In genomic region chr3:184362668-184363540, GRCh38 we compare ENCODE assay signal across 8 cellular contexts. TPM values are rescaled to one million over a fixed set of nuclear protein-coding genes. Genes with fewer than 3 reads are reported as not detected.
A peak's percentile ranks its signal among the peaks of the same experiment; 100 is the strongest.
DNase-seq lines count a peak whose midpoint lies in the region; ATAC-seq and TF ChIP-seq lines count a peak whose summit lies in the region.

No MANE protein-coding gene starts in this region.

- no peaks in the 10 kb centered on the region for H3K9me3 Mint-ChIP-seq in activated T-helper 1 cell treated with anti-CD3 and anti-CD28 coated beads, Interleukin-12 subunit alpha, Interleukin-12 subunit beta, Interleukin-2, Interleukin-4 antibody, amounts not matched to agents 30 ng/mL and 10 ng/mL and 1 ng/mL, durations not matched to agents 14 hours and 24 hours and 36 hours
- H3K9me3 Mint-ChIP-seq in naive thymus-derived CD4-positive, alpha-beta T cell = peaks cover 0 to 7% (median 0%) of the 10 kb centered on the region in 11 donors
- no peaks in the 10 kb centered on the region for H3K9me3 Mint-ChIP-seq in stimulated activated naive B cell treated with anti-CD40 and anti-IgM and Interleukin-4, amounts not matched to agents 10 μg/mL and 1 μg/mL and 100 μg/mL, for 72 hours

- peak; percentile 60 to 83 for TF ChIP-seq POLR2A in Peyer's patch (IDR thresholded peaks at IDR 0.05)

- H3K9me2 ChIP-seq in DOHH2 (replicated peaks; ENCODE audit: control insufficient read depth, low read length) = no peaks in the 10 kb centered on the region

- H3K4me1 Mint-ChIP-seq in activated T-helper 1 cell treated with anti-CD3 and anti-CD28 coated beads, Interleukin-12 subunit alpha, Interleukin-12 subunit beta, Interleukin-2, Interleukin-4 antibody, amounts not matched to agents 30 ng/mL and 10 ng/mL and 1 ng/mL, durations not matched to agents 14 hours and 24 hours and 36 hours (ENCODE audit: low read depth) = peaks cover 21% of the 10 kb centered on the region
- peaks cover 25 to 37% (median 30%) of the 10 kb centered on the region in 7 donors for H3K4me1 Mint-ChIP-seq in naive thymus-derived CD4-positive, alpha-beta T cell
- peaks cover 16 to 34% of the 10 kb centered on the region in 2 donors for H3K4me1 Mint-ChIP-seq in stimulated activated naive B cell treated with anti-CD40 and anti-IgM and Interleukin-4, amounts not matched to agents 10 μg/mL and 1 μg/mL and 100 μg/mL, for 72 hours

- H4K20me1 ChIP-seq in DOHH2 (ENCODE audit: control insufficient read depth, insufficient read depth, low read depth, low read length) = peaks cover 6% of the 10 kb centered on the region; the same call in 1 of the 2 replicates

- H3K4me2 ChIP-seq in DOHH2 (ENCODE audit: low read length) = peak overlapping the region; percentile 77

- peaks cover 34% of the 10 kb centered on the region for H3K79me2 ChIP-seq in DOHH2 (ENCODE audit: control insufficient read depth, low read length)

- POLR2A ChIA-PET in naive thymus-derived CD4-positive, alpha-beta T cell (lab: Charles Lee) = interaction anchor here (0.6 to 2.4 kb wide), 4 partner anchors 9 to 228 kb away, joined by 3 to 7 read pairs (median 4); partner anchors contain the start of gene EIF2B5

- H3K9me3 ChIP-seq in DOHH2 (ENCODE audit: control insufficient read depth, insufficient read depth, low read length) (no peaks in the 10 kb centered on the region), KOPT-K1 (ENCODE audit: insufficient read depth, low read length, poor library complexity, severe bottlenecking) (no peaks in the 10 kb centered on the region), Peyer's patch (no peaks in the 10 kb centered on the region)
- H3K9me3 ChIP-seq in naive thymus-derived CD4-positive, alpha-beta T cell (ENCODE audit: control insufficient read depth in 2 of 3, low read length in 3 of 3) = no peaks in the 10 kb centered on the region

- peaks cover 31% of the 10 kb centered on the region for H3K36me3 Mint-ChIP-seq in activated T-helper 1 cell treated with anti-CD3 and anti-CD28 coated beads, Interleukin-12 subunit alpha, Interleukin-12 subunit beta, Interleukin-2, Interleukin-4 antibody, amounts not matched to agents 30 ng/mL and 10 ng/mL and 1 ng/mL, durations not matched to agents 14 hours and 24 hours and 36 hours (ENCODE audit: low read depth)
- H3K36me3 Mint-ChIP-seq in naive thymus-derived CD4-positive, alpha-beta T cell = peaks cover 3 to 26% (median 16%) of the 10 kb centered on the region in 5 donors
- peaks cover 26 to 35% of the 10 kb centered on the region in 2 donors for H3K36me3 Mint-ChIP-seq in stimulated activated naive B cell treated with anti-CD40 and anti-IgM and Interleukin-4, amounts not matched to agents 10 μg/mL and 1 μg/mL and 100 μg/mL, for 72 hours

- H3K36me3 ChIP-seq in DOHH2 (ENCODE audit: control insufficient read depth, low read length) = peaks cover 45% of the 10 kb centered on the region
- peaks cover 31% of the 10 kb centered on the region for H3K36me3 ChIP-seq in KOPT-K1 (ENCODE audit: insufficient read depth, low read length)
- H3K36me3 ChIP-seq in Peyer's patch = peaks cover 0 to 22% (median 0%) of the 10 kb centered on the region in 3 donors
- peaks cover 0 to 21% (median 7%) of the 10 kb centered on the region in 3 experiments for H3K36me3 ChIP-seq in naive thymus-derived CD4-positive, alpha-beta T cell (ENCODE audit: control insufficient read depth in 2 of 3, insufficient read depth in 3 of 3, low read length in 3 of 3)

- H3K4me1 ChIP-seq in DOHH2 (ENCODE audit: control insufficient read depth, low read length) = peaks cover 22% of the 10 kb centered on the region
- peaks cover 0 to 22% (median 3%) of the 10 kb centered on the region in 4 donors for H3K4me1 ChIP-seq in Peyer's patch
- peaks cover 11 to 13% of the 10 kb centered on the region in 2 donors for H3K4me1 ChIP-seq in naive thymus-derived CD4-positive, alpha-beta T cell (ENCODE audit: control insufficient read depth in 2 of 2, insufficient read depth in 2 of 2, low read length in 2 of 2)

- 0 out of 2 replicates have a peak, but pooled peaks cover 3% of the 10 kb centered on the region for H3F3A ChIP-seq in DOHH2 (ENCODE audit: control insufficient read depth, insufficient read depth)

- TF ChIP-seq CTCF in DOHH2 (IDR thresholded peaks at IDR 0.05; ENCODE audit: low read depth, low read length, poor library complexity, severe bottlenecking) (peak; percentile 76), Peyer's patch (IDR thresholded peaks at IDR 0.05) (peak; percentile 25 to 58 (median 50))

- H3K27ac ChIP-seq in DOHH2 (ENCODE audit: low read depth, low read length) (peak overlapping the region; percentile 67), KOPT-K1 (ENCODE audit: low read depth, low read length, poor library complexity, severe bottlenecking) (peak overlapping the region; percentile 82), Peyer's patch (peak overlapping the region; percentile 89 to 100 (median 94))
- peak overlapping the region; percentile 84 for H3K27ac ChIP-seq in naive thymus-derived CD4-positive, alpha-beta T cell (ENCODE audit: low read depth, low read length)

- CTCF ChIA-PET in naive thymus-derived CD4-positive, alpha-beta T cell (lab: Charles Lee) = interaction anchor here (0.7 to 1.1 kb wide), 4 partner anchors 12 to 424 kb away, joined by 3 read pairs; no protein-coding TSS in a partner anchor

- H3K4me3 ChIP-seq in DOHH2 (ENCODE audit: low read length) = peak overlapping the region; percentile 76
- H3K4me3 ChIP-seq in Peyer's patch = peak overlapping the region; percentile 78 to 92 (median 90)
- H3K4me3 ChIP-seq in naive thymus-derived CD4-positive, alpha-beta T cell (ENCODE audit: low read length) = peak overlapping the region; percentile 97

- intact Hi-C loops in activated T-helper 1 cell treated with anti-CD3 and anti-CD28 coated beads, Interleukin-12 subunit alpha, Interleukin-12 subunit beta, Interleukin-2, Interleukin-4 antibody, amounts not matched to agents 30 ng/mL and 10 ng/mL and 1 ng/mL, durations not matched to agents 14 hours and 24 hours and 36 hours (cut with micrococcal nuclease) = loop anchor here (1.0 to 5.0 kb wide), 17 partner anchors 9 to 920 kb away; partner anchors contain the start of genes ABCC5, ABCF3, AP2M1 and EEF1AKMT4
- intact Hi-C loops in naive thymus-derived CD4-positive, alpha-beta T cell (cut with micrococcal nuclease) = loop anchor here (1.0 to 10.0 kb wide), 18 partner anchors 28 to 1574 kb away; partner anchors contain the start of genes EEF1AKMT4 (in 2 of the 2), EIF2B5 (in 2 of the 2), EIF4G1 (in 2 of the 2) and MAGEF1 (in 2 of the 2)

- H3K27ac Mint-ChIP-seq in activated T-helper 1 cell treated with anti-CD3 and anti-CD28 coated beads, Interleukin-12 subunit alpha, Interleukin-12 subunit beta, Interleukin-2, Interleukin-4 antibody, amounts not matched to agents 30 ng/mL and 10 ng/mL and 1 ng/mL, durations not matched to agents 14 hours and 24 hours and 36 hours = peak overlapping the region; percentile 99
- H3K27ac Mint-ChIP-seq in naive thymus-derived CD4-positive, alpha-beta T cell = peak overlapping the region; percentile 91 to 98 (median 97)
- peak overlapping the region; percentile 95 for H3K27ac Mint-ChIP-seq in stimulated activated naive B cell treated with anti-CD40 and anti-IgM and Interleukin-4, amounts not matched to agents 10 μg/mL and 1 μg/mL and 100 μg/mL, for 72 hours

- ATAC-seq in GM21786 (IDR thresholded peaks at IDR 0.05; ENCODE audit: unreplicated experiment) = peak; percentile 88
- ATAC-seq in naive thymus-derived CD4-positive, alpha-beta T cell = peak; percentile 87
- ATAC-seq in stimulated activated naive B cell treated with anti-CD40 and anti-IgM and Interleukin-4, amounts not matched to agents 10 μg/mL and 1 μg/mL and 100 μg/mL, for 72 hours (replicated peaks) = peak; percentile 89 to 91

- H3K27me3 ChIP-seq in DOHH2 (ENCODE audit: control insufficient read depth, low read length) = no peaks in the 10 kb centered on the region
- no peaks in the 10 kb centered on the region for H3K27me3 ChIP-seq in Peyer's patch
- no peaks in the 10 kb centered on the region for H3K27me3 ChIP-seq in naive thymus-derived CD4-positive, alpha-beta T cell (ENCODE audit: control insufficient read depth in 2 of 2, insufficient read depth in 2 of 2, low read length in 2 of 2)

- peaks cover 10% of the 10 kb centered on the region for H3K27me3 Mint-ChIP-seq in activated T-helper 1 cell treated with anti-CD3 and anti-CD28 coated beads, Interleukin-12 subunit alpha, Interleukin-12 subunit beta, Interleukin-2, Interleukin-4 antibody, amounts not matched to agents 30 ng/mL and 10 ng/mL and 1 ng/mL, durations not matched to agents 14 hours and 24 hours and 36 hours (ENCODE audit: insufficient read depth)
- H3K27me3 Mint-ChIP-seq in naive thymus-derived CD4-positive, alpha-beta T cell = peaks cover 0 to 13% (median 0%) of the 10 kb centered on the region in 5 donors
- H3K27me3 Mint-ChIP-seq in stimulated activated naive B cell treated with anti-CD40 and anti-IgM and Interleukin-4, amounts not matched to agents 10 μg/mL and 1 μg/mL and 100 μg/mL, for 72 hours = peaks cover 5 to 7% of the 10 kb centered on the region in 2 donors

- DNase-seq in Peyer's patch = peak; percentile 94 to 99 (median 96)
- peak; percentile 96 for DNase-seq in activated T-helper 1 cell treated with anti-CD3 and anti-CD28 coated beads, Interleukin-12 subunit alpha, Interleukin-12 subunit beta, Interleukin-2, Interleukin-4 antibody, amounts not matched to agents 30 ng/mL and 10 ng/mL and 1 ng/mL, durations not matched to agents 14 hours and 24 hours and 36 hours (ENCODE audit: low spot score)
- peak; percentile 96 for DNase-seq in fibroblast of gingiva (ENCODE audit: low read depth)
- DNase-seq in naive thymus-derived CD4-positive, alpha-beta T cell = peak; percentile 74 to 94 (median 90)
- DNase-seq in stimulated activated naive B cell treated with anti-CD40 and anti-IgM and Interleukin-4, amounts not matched to agents 10 μg/mL and 1 μg/mL and 100 μg/mL, for 72 hours = peak; percentile 96

- H3K4me3 Mint-ChIP-seq in activated T-helper 1 cell treated with anti-CD3 and anti-CD28 coated beads, Interleukin-12 subunit alpha, Interleukin-12 subunit beta, Interleukin-2, Interleukin-4 antibody, amounts not matched to agents 30 ng/mL and 10 ng/mL and 1 ng/mL, durations not matched to agents 14 hours and 24 hours and 36 hours = peak overlapping the region; percentile 100
- peak overlapping the region; percentile 95 to 100 (median 99) for H3K4me3 Mint-ChIP-seq in naive thymus-derived CD4-positive, alpha-beta T cell
- H3K4me3 Mint-ChIP-seq in stimulated activated naive B cell treated with anti-CD40 and anti-IgM and Interleukin-4, amounts not matched to agents 10 μg/mL and 1 μg/mL and 100 μg/mL, for 72 hours = peak overlapping the region; percentile 87 to 96

RNA-seq across cellular contexts. Expression of gene POLR2H, which starts 1.4 kb away (rescaled TPM):
- 100 to 1,000 TPM in 3 of 4 donors, 10 to 100 TPM in 1; 90.8 to 307 (median 239) TPM for total RNA-seq in Peyer's patch
- total RNA-seq in activated T-helper 1 cell treated with anti-CD3 and anti-CD28 coated beads, Interleukin-12 subunit alpha, Interleukin-12 subunit beta, Interleukin-2, Interleukin-4 antibody, amounts not matched to agents 30 ng/mL and 10 ng/mL and 1 ng/mL, durations not matched to agents 14 hours and 24 hours and 36 hours = 145 and 151 TPM in 2 replicates
- total RNA-seq in naive thymus-derived CD4-positive, alpha-beta T cell = 100 to 1,000 TPM in 1 of 5 experiments, 10 to 100 TPM in 4; 34.9 to 112 (median 56.6) TPM
- polyA plus RNA-seq in naive thymus-derived CD4-positive, alpha-beta T cell = 10 to 100 TPM; 69.2 to 74.9 TPM

RNA-seq across cellular contexts. Expression of gene CLCN2, which starts 1.5 kb away (rescaled TPM):
- total RNA-seq in Peyer's patch = 10 to 100 TPM; 11.6 to 87.8 (median 63.8) TPM
- total RNA-seq in activated T-helper 1 cell treated with anti-CD3 and anti-CD28 coated beads, Interleukin-12 subunit alpha, Interleukin-12 subunit beta, Interleukin-2, Interleukin-4 antibody, amounts not matched to agents 30 ng/mL and 10 ng/mL and 1 ng/mL, durations not matched to agents 14 hours and 24 hours and 36 hours = 5.2 and 6.6 TPM in 2 replicates
- 1 to 10 TPM; 3.5 to 6.0 (median 5.0) TPM for total RNA-seq in naive thymus-derived CD4-positive, alpha-beta T cell
- polyA plus RNA-seq in naive thymus-derived CD4-positive, alpha-beta T cell = 1 to 10 TPM in 1 of 2 donors, under 1 TPM in 1; 0.91 to 1.1 TPM

RNA-seq across cellular contexts. Expression of gene THPO, which starts 15.1 kb away (rescaled TPM):
- total RNA-seq in Peyer's patch = 1 to 10 TPM in 1 of 4 donors, under 1 TPM in 1, not detected in 2; 0.54 to 2.5 TPM
- not detected in 2 replicates for total RNA-seq in activated T-helper 1 cell treated with anti-CD3 and anti-CD28 coated beads, Interleukin-12 subunit alpha, Interleukin-12 subunit beta, Interleukin-2, Interleukin-4 antibody, amounts not matched to agents 30 ng/mL and 10 ng/mL and 1 ng/mL, durations not matched to agents 14 hours and 24 hours and 36 hours
- total RNA-seq in naive thymus-derived CD4-positive, alpha-beta T cell = not detected
- not detected for polyA plus RNA-seq in naive thymus-derived CD4-positive, alpha-beta T cell

RNA-seq across cellular contexts. Expression of gene CHRD, which starts 16.9 kb away (rescaled TPM):
- total RNA-seq in Peyer's patch = 10 to 100 TPM in 1 of 4 donors, 1 to 10 TPM in 2, under 1 TPM in 1; 0.53 to 17.3 (median 4.4) TPM
- total RNA-seq in activated T-helper 1 cell treated with anti-CD3 and anti-CD28 coated beads, Interleukin-12 subunit alpha, Interleukin-12 subunit beta, Interleukin-2, Interleukin-4 antibody, amounts not matched to agents 30 ng/mL and 10 ng/mL and 1 ng/mL, durations not matched to agents 14 hours and 24 hours and 36 hours = not detected in 2 replicates
- not detected for total RNA-seq in naive thymus-derived CD4-positive, alpha-beta T cell
- polyA plus RNA-seq in naive thymus-derived CD4-positive, alpha-beta T cell = not detected

RNA-seq across cellular contexts. Expression of gene FAM131A, which starts 25.5 kb away (rescaled TPM):
- total RNA-seq in Peyer's patch = 10 to 100 TPM in 3 of 4 donors, 1 to 10 TPM in 1; 5.8 to 47.9 (median 19.6) TPM
- 7.5 and 9.2 TPM in 2 replicates for total RNA-seq in activated T-helper 1 cell treated with anti-CD3 and anti-CD28 coated beads, Interleukin-12 subunit alpha, Interleukin-12 subunit beta, Interleukin-2, Interleukin-4 antibody, amounts not matched to agents 30 ng/mL and 10 ng/mL and 1 ng/mL, durations not matched to agents 14 hours and 24 hours and 36 hours
- 10 to 100 TPM in 3 of 5 experiments, 1 to 10 TPM in 2; 5.7 to 13.4 (median 10.3) TPM for total RNA-seq in naive thymus-derived CD4-positive, alpha-beta T cell
- 1 to 10 TPM; 2.2 to 2.5 TPM for polyA plus RNA-seq in naive thymus-derived CD4-positive, alpha-beta T cell

Comparison
In these comparisons a context has a peak if more than half of its experiments do, and no peak if none do; other contexts are left out.
1. Peak in every context shown above with its lines: DNase-seq, ATAC-seq, H3K4me3 ChIP-seq and H3K27ac ChIP-seq.